18 cellular contexts compared by ENCODE assay signal in genomic region chr7:21869785-21870402, GRCh38.
DNase-seq lines count a peak whose midpoint lies in the region; ATAC-seq, FAIRE-seq and TF ChIP-seq lines count a peak whose summit lies in the region.
"Had no signal": no experiment of that assay in that cellular context is flagged by ENCODE, and none has a peak within 500 bp of the region (broad histone marks: within the 10 kb centered on the region; RNA-seq: fewer than 3 reads in every experiment).

No MANE protein-coding gene starts in this region.

- no peak for FAIRE-seq in small intestine (lab: Jason Lieb, UNC)

- peaks cover 7% of the 10 kb centered on the region for H3K4me1 ChIP-seq in cardiac muscle cell (ENCODE audit: low read depth)
- H3K4me1 ChIP-seq in heart left ventricle, result peaks cover 0 to 4% (median 0%) of the 10 kb centered on the region in 12 donors
- peaks cover 0 to 4% of the 10 kb centered on the region in 2 donors for H3K4me1 ChIP-seq in small intestine (ENCODE audit: control insufficient read depth in 2 of 2, insufficient read depth in 1 of 2, low read depth in 1 of 2, low read length in 1 of 2)
- H3K4me1 ChIP-seq: vagina had no signal

- H3K4me3 ChIP-seq in cardiac muscle cell, result no peak overlapping the region
- no peak overlapping the region for H3K4me3 ChIP-seq in heart left ventricle
- no peak overlapping the region for H3K4me3 ChIP-seq in small intestine (ENCODE audit: low read depth in 1 of 2, low read length in 2 of 2)
- H3K4me3 ChIP-seq: dorsolateral prefrontal cortex, vagina had no signal

- H3K27ac ChIP-seq in cardiac muscle cell (peak overlapping the region; percentile 9), heart left ventricle (no peak overlapping the region), small intestine (ENCODE audit: low read depth in 1 of 2, low read length in 1 of 2) (no peak overlapping the region)
- H3K27ac ChIP-seq: dorsolateral prefrontal cortex, neutrophil, vagina had no signal

- no peaks in the 10 kb centered on the region for H3K27me3 ChIP-seq in cardiac muscle cell
- no peaks in the 10 kb centered on the region for H3K27me3 ChIP-seq in heart left ventricle
- no peaks in the 10 kb centered on the region for H3K27me3 ChIP-seq in small intestine (ENCODE audit: control insufficient read depth in 2 of 2, insufficient read depth in 2 of 2, low read length in 2 of 2)
- H3K27me3 ChIP-seq: dorsolateral prefrontal cortex, neutrophil, vagina had no signal

- WGBS in heart left ventricle, 4 donors, result 30 to 46% (median 31%) methylated on average over 5 of the region's 5 CpGs
- WGBS in small intestine, 3 donors, result 34 to 57% (median 52%) methylated on average over 5 of the region's 5 CpGs

- H3K36me3 ChIP-seq in cardiac muscle cell (no peaks in the 10 kb centered on the region), heart left ventricle (peaks cover 0 to 3% (median 0%) of the 10 kb centered on the region in 9 donors), small intestine (ENCODE audit: control insufficient read depth in 2 of 2, insufficient read depth in 2 of 2, low read length in 2 of 2) (no peaks in the 10 kb centered on the region)
- H3K36me3 ChIP-seq: vagina had no signal

- no peak for TF ChIP-seq POLR2A in heart left ventricle (IDR thresholded peaks at IDR 0.05)

- TF ChIP-seq CTCF in cardiac muscle cell (IDR thresholded peaks at IDR 0.05; ENCODE audit: low read depth, low read length) (no peak), heart left ventricle (IDR thresholded peaks at IDR 0.05) (no peak)

- intact Hi-C loops in cardiac septum (cut with DNase I) (no loop called here), heart left ventricle (cut with DNase I) (no loop called here)

- ATAC-seq in heart left ventricle, result peak in 3 of 4 donors; percentile 38 to 50 (median 48)
- no peak for ATAC-seq in HG03432 (IDR thresholded peaks at IDR 0.05; ENCODE audit: unreplicated experiment)
- ATAC-seq in GM21367 (IDR thresholded peaks at IDR 0.05; ENCODE audit: unreplicated experiment), result no peak
- no peak for ATAC-seq in HG02970 (IDR thresholded peaks at IDR 0.05; ENCODE audit: low FRiP score, unreplicated experiment)

- DNase-seq in cardiac muscle cell (ENCODE audit: low read depth in 1 of 2, low spot score in 1 of 2), result peak; percentile 30 to 39
- DNase-seq in cardiac septum (ENCODE audit: low spot score), result no peak
- peak; percentile 20 for DNase-seq in SW480 (ENCODE audit: low spot score)
- DNase-seq in heart left ventricle, result no peak
- peak; percentile 43 for DNase-seq in small intestine
- DNase-seq: activated CD4-positive, alpha-beta T cell treated with anti-CD3 and anti-CD28 coated beads, Interleukin-2, amount 50 U/mL, for 48 hours; COR-L47; dorsolateral prefrontal cortex; H7; NCI-H1930; NCI-H69; SHP77 treated with DMSO at 0.1 percent for 48 hours; T-helper 9 cell had no signal

- H3K9me3 ChIP-seq in cardiac muscle cell (ENCODE audit: low read depth) (no peaks in the 10 kb centered on the region), heart left ventricle (no peaks in the 10 kb centered on the region), small intestine (ENCODE audit: control insufficient read depth, low read depth) (no peaks in the 10 kb centered on the region)
- H3K9me3 ChIP-seq: neutrophil, vagina had no signal

Comparison
In these comparisons a context has a peak if more than half of its experiments do, and no peak if none do; other contexts are left out.
1. DNase-seq: peak in cardiac muscle cell (2 of 2), SW480 (single experiment) and small intestine (single experiment); none in cardiac septum (single experiment) and heart left ventricle (0 of 5).
2. ATAC-seq: peak in heart left ventricle (3 of 4); none in HG03432 (single experiment), GM21367 (single experiment) and HG02970 (single experiment).